Comparison of ENCODE assay signal across 19 cellular contexts in genomic region chr6:14381225-14381887, GRCh38.
A peak's percentile ranks its signal among the peaks of the same experiment; 100 is the strongest.
DNase-seq lines count a peak whose midpoint lies in the region; FAIRE-seq and TF ChIP-seq lines count a peak whose summit lies in the region.
"Had no signal": no experiment of that assay in that cellular context is flagged by ENCODE, and none has a peak within 500 bp of the region (broad histone marks: within the 10 kb centered on the region; RNA-seq: fewer than 3 reads in every experiment).

No MANE protein-coding gene starts in this region.

- H3K9ac ChIP-seq in HUES6 (ENCODE audit: low read length), result peak overlapping the region; percentile 86

- peaks cover 23% of the 10 kb centered on the region for H3K4me1 Mint-ChIP-seq in endothelial cell (ENCODE audit: unreplicated experiment)

- no peaks in the 10 kb centered on the region for H3K9me3 Mint-ChIP-seq in endothelial cell (ENCODE audit: unreplicated experiment)
- H3K9me3 Mint-ChIP-seq: central memory CD8-positive, alpha-beta T cell had no signal

- H3K36me3 ChIP-seq in A673 (ENCODE audit: insufficient read depth, low read length, poor library complexity, severe bottlenecking), result no peaks in the 10 kb centered on the region
- H3K36me3 ChIP-seq in HUES6 (ENCODE audit: control insufficient read depth, insufficient read depth, low read length), result peaks cover 12% of the 10 kb centered on the region
- no peaks in the 10 kb centered on the region for H3K36me3 ChIP-seq in MG63
- no peaks in the 10 kb centered on the region for H3K36me3 ChIP-seq in testis (ENCODE audit: low read depth, missing control alignments)
- H3K36me3 ChIP-seq: gastrocnemius medialis had no signal

- POLR2A ChIA-PET in A673 (lab: Charles Lee; ENCODE audit: low non-redundant PET), result interaction anchor here (0.6 kb wide), 1 partner anchor 730 kb away, joined by 3 read pairs; no protein-coding TSS in a partner anchor

- no peaks in the 10 kb centered on the region for H3K27me3 ChIP-seq in A673 (replicated peaks; ENCODE audit: insufficient read depth, low read depth, low read length, poor library complexity)
- H3K27me3 ChIP-seq in HUES6 (ENCODE audit: control insufficient read depth, insufficient read depth, low read length), result no peaks in the 10 kb centered on the region
- peaks cover 4% of the 10 kb centered on the region; the same call in 1 of the 2 replicates for H3K27me3 ChIP-seq in MG63
- H3K27me3 ChIP-seq in testis, result no peaks in the 10 kb centered on the region

- H3K9me3 ChIP-seq in A673 (ENCODE audit: low read depth, low read length, poor library complexity, severe bottlenecking), result no peaks in the 10 kb centered on the region
- peaks cover 21% of the 10 kb centered on the region for H3K9me3 ChIP-seq in HUES6 (ENCODE audit: control insufficient read depth, insufficient read depth, low read depth, low read length)
- no peaks in the 10 kb centered on the region for H3K9me3 ChIP-seq in MG63
- H3K9me3 ChIP-seq in testis, result no peaks in the 10 kb centered on the region
- H3K9me3 ChIP-seq: gastrocnemius medialis had no signal

- WGBS in testis, 2 donors, result 69 to 79% methylated on average over 10 of the region's 10 CpGs

- CTCF ChIA-PET in A673 (lab: Charles Lee), result interaction anchor here (1.1 kb wide), 1 partner anchor 727 kb away, joined by 4 read pairs; no protein-coding TSS in a partner anchor

- no peaks in the 10 kb centered on the region for H3K27me3 Mint-ChIP-seq in endothelial cell (ENCODE audit: unreplicated experiment)
- H3K27me3 Mint-ChIP-seq: activated CD4-positive, alpha-beta T cell treated with anti-CD3 and anti-CD28 coated beads, Interleukin-2, amount 10 ng/mL, durations not matched to agents 7 days and 5 days had no signal

- FAIRE-seq in GM12892 (lab: Jason Lieb, UNC), result no peak
- FAIRE-seq: keratinocyte had no signal

- no TSS peak for BruUV-seq in A673 (replicated peaks; lab: Mats Ljungman, UMichigan)

- H3K4me3 ChIP-seq in A673 (ENCODE audit: low read depth, low read length, poor library complexity, severe bottlenecking), result peak overlapping the region; percentile 8
- peak overlapping the region; percentile 22 for H3K4me3 ChIP-seq in HUES6 (ENCODE audit: low read depth, low read length)
- H3K4me3 ChIP-seq in MG63, result no peak overlapping the region
- no peak overlapping the region for H3K4me3 ChIP-seq in testis
- H3K4me3 ChIP-seq: gastrocnemius medialis, skin epidermis had no signal

- H3K36me3 Mint-ChIP-seq in endothelial cell (ENCODE audit: low read depth, unreplicated experiment), result no peaks in the 10 kb centered on the region

- H3K27ac ChIP-seq in A673 (ENCODE audit: low read depth, low read length, poor library complexity, severe bottlenecking) (peak overlapping the region; percentile 97), HUES6 (ENCODE audit: low read depth, low read length) (peak overlapping the region; percentile 88), testis (no peak overlapping the region)
- H3K27ac ChIP-seq: gastrocnemius medialis, skin epidermis had no signal

- DNase-seq in A673 (ENCODE audit: low spot score) (peak; percentile 88), NCI-H345 (lab: John Stamatoyannopoulos, UW) (peak; percentile 80), endothelial cell (ENCODE audit: low spot score) (no peak), GM12892 (ENCODE audit: insufficient read length) (no peak), MG63 (no peak), testis (no peak), NCI-H2171 treated with DMSO at 0.1 percent for 48 hours (lab: John Stamatoyannopoulos, UW) (no peak)
- DNase-seq: ACHN; activated CD4-positive, alpha-beta T cell treated with anti-CD3 and anti-CD28 coated beads, Interleukin-2, amount 10 ng/mL, durations not matched to agents 7 days and 5 days; activated T-cell treated with anti-CD3 and anti-CD28 coated beads, Interleukin-2, amount 50 U/mL, for 24 hours; CD8-positive, alpha-beta memory T cell; gastrocnemius medialis; HCEC 1CT; stimulated activated naive CD4-positive, alpha-beta T cell treated with Interleukin-2 at 50 U/mL for 16 hours; T1000 had no signal

- no peak for TF ChIP-seq CTCF in A673 (conservative IDR thresholded peaks at IDR 0.05; ENCODE audit: low read depth, low read length)
- no peak for TF ChIP-seq CTCF in endothelial cell (IDR thresholded peaks at IDR 0.05; ENCODE audit: unreplicated experiment)
- TF ChIP-seq CTCF in testis (IDR thresholded peaks at IDR 0.05), result no peak

- H3K27ac Mint-ChIP-seq in endothelial cell (ENCODE audit: unreplicated experiment), result peak overlapping the region; percentile 44
- H3K27ac Mint-ChIP-seq: activated CD4-positive, alpha-beta T cell treated with anti-CD3 and anti-CD28 coated beads, Interleukin-2, amount 10 ng/mL, durations not matched to agents 7 days and 5 days; activated T-cell treated with anti-CD3 and anti-CD28 coated beads, Interleukin-2, amount 50 U/mL, for 24 hours; CD8-positive, alpha-beta memory T cell had no signal

- no peak overlapping the region for H3K4me3 Mint-ChIP-seq in endothelial cell (ENCODE audit: unreplicated experiment)
- H3K4me3 Mint-ChIP-seq: activated CD4-positive, alpha-beta T cell treated with anti-CD3 and anti-CD28 coated beads, Interleukin-2, amount 10 ng/mL, durations not matched to agents 7 days and 5 days; activated T-cell treated with anti-CD3 and anti-CD28 coated beads, Interleukin-2, amount 50 U/mL, for 24 hours; CD8-positive, alpha-beta memory T cell; central memory CD8-positive, alpha-beta T cell had no signal

- intact Hi-C loops in A673 (cut with micrococcal nuclease; ENCODE audit: unreplicated experiment) (loop anchor here (2.0 to 10.0 kb wide), 5 partner anchors 229 to 1113 kb away; partner anchors contain the start of gene JARID2), testis (cut with DNase I; ENCODE audit: low total_unique reads) (no loop called here)

- TF ChIP-seq POLR2A in GM12892 (IDR thresholded peaks at IDR 0.05; ENCODE audit: low read depth, low read length), result no peak
- no peak for TF ChIP-seq POLR2A in testis (IDR thresholded peaks at IDR 0.05)

- peaks cover 60% of the 10 kb centered on the region for H3K4me1 ChIP-seq in A673 (ENCODE audit: insufficient read depth, low read length, poor library complexity, severe bottlenecking)
- peaks cover 57% of the 10 kb centered on the region for H3K4me1 ChIP-seq in HUES6 (ENCODE audit: control insufficient read depth, insufficient read depth, low read length)
- no peaks in the 10 kb centered on the region for H3K4me1 ChIP-seq in testis
- H3K4me1 ChIP-seq: gastrocnemius medialis had no signal

Comparison
In these comparisons a context has a peak if more than half of its experiments do, and no peak if none do; other contexts are left out.
1. DNase-seq: peak in A673 (single experiment) and NCI-H345 (single experiment); none in endothelial cell (single experiment), GM12892 (single experiment), MG63 (single experiment), testis (single experiment) and NCI-H2171 treated with DMSO at 0.1 percent for 48 hours (single experiment).
2. H3K27ac ChIP-seq: peak in A673 (single experiment) and HUES6 (single experiment); none in testis (0 of 2).
3. H3K4me3 ChIP-seq: peak in A673 (single experiment) and HUES6 (single experiment); none in MG63 (single experiment) and testis (0 of 2).